ENCODE assay signal across 18 cellular contexts in the genomic region with DNA sequence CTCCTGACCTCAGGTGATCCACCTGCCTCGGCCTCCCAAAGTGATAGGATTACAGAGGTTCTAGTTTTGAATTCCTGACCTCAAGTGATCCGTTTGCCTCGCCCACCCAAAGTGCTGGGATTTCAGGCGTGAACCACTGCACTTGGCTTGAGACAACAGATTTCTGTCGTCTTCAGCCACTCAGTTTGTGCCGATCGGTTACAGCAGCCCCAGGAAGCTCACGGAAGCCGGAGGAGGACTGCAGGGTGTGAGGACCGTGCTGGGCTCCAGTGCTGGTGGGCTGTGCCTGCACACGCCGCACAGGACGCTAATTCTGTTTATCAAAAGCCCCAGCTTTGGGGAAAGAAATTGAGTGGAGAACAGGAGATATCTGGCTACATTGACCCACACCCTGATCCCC.
"Had no signal": no experiment of that assay in that cellular context is flagged by ENCODE, and none has a peak within 500 bp of the region (broad histone marks: within the 10 kb centered on the region; RNA-seq: fewer than 3 reads in every experiment).

No MANE protein-coding gene starts in this region.

- H3K9ac ChIP-seq: neural progenitor cell had no signal

- FAIRE-seq: endothelial cell of umbilical vein had no signal

- H3K27ac ChIP-seq: gastrocnemius medialis, heart right ventricle, neural progenitor cell, sigmoid colon, tibial nerve had no signal

- H3K4me1 ChIP-seq: gastrocnemius medialis, sigmoid colon had no signal

- H3K4me1 Mint-ChIP-seq: naive B cell; stimulated activated memory B cell treated with anti-CD40 and anti-IgM and Interleukin-4, amounts not matched to agents 10 μg/mL and 1 μg/mL and 100 μg/mL, for 72 hours had no signal

- DNase-seq: activated CD4-positive, alpha-beta T cell treated with anti-CD3 and anti-CD28 coated beads for 4 hours; activated CD8-positive, alpha-beta memory T cell treated with anti-CD3 and anti-CD28 coated beads, Interleukin-2, amount 50 U/mL, for 4 hours; activated CD8-positive, alpha-beta T cell treated with anti-CD3 and anti-CD28 coated beads for 36 hours; activated effector memory CD4-positive, alpha-beta T cell treated with anti-CD3 and anti-CD28 coated beads, Interleukin-2, amount 50 U/mL, for 16 hours; activated T-cell treated with anti-CD3 and anti-CD28 coated beads, Interleukin-2, amount 50 U/mL, for 48 hours; cortex of kidney; effector CD4-positive, alpha-beta T cell; gastrocnemius medialis; heart right ventricle; naive B cell; sigmoid colon had no signal

- H3K36me3 Mint-ChIP-seq: activated naive CD4-positive, alpha-beta T cell treated with anti-CD3 and anti-CD28 coated beads, Interleukin-2, amount 50 U/mL, for 72 hours; naive B cell; stimulated activated memory B cell treated with anti-CD40 and anti-IgM and Interleukin-4, amounts not matched to agents 10 μg/mL and 1 μg/mL and 100 μg/mL, for 72 hours had no signal

- H3K27me3 ChIP-seq: neural progenitor cell had no signal

- H3K9me3 ChIP-seq: gastrocnemius medialis, heart right ventricle, sigmoid colon, tibial nerve had no signal

- H3K4me2 ChIP-seq: neural progenitor cell had no signal

- H3K36me3 ChIP-seq: gastrocnemius medialis, heart right ventricle, neural progenitor cell, sigmoid colon, tibial nerve had no signal

- H3K4me3 ChIP-seq: gastrocnemius medialis, heart right ventricle, neural progenitor cell, sigmoid colon, tibial nerve had no signal

- H3K27ac Mint-ChIP-seq: activated CD8-positive, alpha-beta T cell treated with anti-CD3 and anti-CD28 coated beads for 36 hours; activated naive CD4-positive, alpha-beta T cell treated with anti-CD3 and anti-CD28 coated beads, Interleukin-2, amount 50 U/mL, for 72 hours; stimulated activated memory B cell treated with anti-CD40 and anti-IgM and Interleukin-4, amounts not matched to agents 10 μg/mL and 1 μg/mL and 100 μg/mL, for 72 hours had no signal

- H3K9me3 Mint-ChIP-seq: activated CD8-positive, alpha-beta T cell treated with anti-CD3 and anti-CD28 coated beads for 36 hours; activated naive CD4-positive, alpha-beta T cell treated with anti-CD3 and anti-CD28 coated beads, Interleukin-2, amount 50 U/mL, for 72 hours; central memory CD8-positive, alpha-beta T cell; naive B cell; neural progenitor cell; stimulated activated memory B cell treated with anti-CD40 and anti-IgM and Interleukin-4, amounts not matched to agents 10 μg/mL and 1 μg/mL and 100 μg/mL, for 72 hours had no signal

- ATAC-seq: activated CD8-positive, alpha-beta T cell treated with anti-CD3 and anti-CD28 coated beads for 36 hours; activated naive CD4-positive, alpha-beta T cell treated with anti-CD3 and anti-CD28 coated beads, Interleukin-2, amount 50 U/mL, for 72 hours; gastrocnemius medialis; left lobe of liver; stimulated activated memory B cell treated with anti-CD40 and anti-IgM and Interleukin-4, amounts not matched to agents 10 μg/mL and 1 μg/mL and 100 μg/mL, for 72 hours had no signal

- H3K4me3 Mint-ChIP-seq: activated CD8-positive, alpha-beta T cell treated with anti-CD3 and anti-CD28 coated beads for 36 hours; central memory CD8-positive, alpha-beta T cell; stimulated activated memory B cell treated with anti-CD40 and anti-IgM and Interleukin-4, amounts not matched to agents 10 μg/mL and 1 μg/mL and 100 μg/mL, for 72 hours had no signal

- H2AFZ ChIP-seq: neural progenitor cell had no signal
